ENCODE assay signal across 8 cellular contexts in genomic region chr1:236143104-236143948, GRCh38. TPM values are rescaled to one million over a fixed set of nuclear protein-coding genes. Genes with fewer than 3 reads are reported as not detected.
DNase-seq lines count a peak whose midpoint lies in the region; ATAC-seq and TF ChIP-seq lines count a peak whose summit lies in the region.

No MANE protein-coding gene starts in this region.

- H3K27me3 ChIP-seq in colonic mucosa: peaks cover 10% of the 10 kb centered on the region

- 12 to 13% methylated on average over 33 to 39 of the region's 39 CpGs for WGBS in lower leg skin, 2 donors

- CTCF ChIA-PET in T-cell (lab: Charles Lee): interaction anchor here in 1 of 2 donors (0.9 to 1.3 kb wide), 2 partner anchors 15 to 41 kb away, joined by 3 to 5 read pairs; no protein-coding TSS in a partner anchor

- ATAC-seq in HG03103 (IDR thresholded peaks at IDR 0.05; ENCODE audit: low read depth, unreplicated experiment): peak; percentile 15
- ATAC-seq in T-cell (replicated peaks in 1 of 4): peak; percentile 31 to 49 (median 42)
- peak; percentile 32 for ATAC-seq in stimulated activated memory B cell treated with anti-CD40 and anti-IgM and Interleukin-4, amounts not matched to agents 10 μg/mL and 1 μg/mL and 100 μg/mL, for 72 hours

- no peaks in the 10 kb centered on the region for H3K9me3 Mint-ChIP-seq in T-cell
- H3K9me3 Mint-ChIP-seq in stimulated activated memory B cell treated with anti-CD40 and anti-IgM and Interleukin-4, amounts not matched to agents 10 μg/mL and 1 μg/mL and 100 μg/mL, for 72 hours: no peaks in the 10 kb centered on the region

- intact Hi-C loops in colonic mucosa (cut with DNase I): no loop called here
- intact Hi-C loops in lower leg skin (cut with DNase I; ENCODE audit: low total_unique reads): no loop called here

- peaks cover 38 to 54% (median 39%) of the 10 kb centered on the region in 3 donors for H3K4me1 Mint-ChIP-seq in T-cell
- H3K4me1 Mint-ChIP-seq in stimulated activated memory B cell treated with anti-CD40 and anti-IgM and Interleukin-4, amounts not matched to agents 10 μg/mL and 1 μg/mL and 100 μg/mL, for 72 hours: peaks cover 51% of the 10 kb centered on the region

- peaks cover 5 to 23% of the 10 kb centered on the region in 2 donors for H3K27me3 Mint-ChIP-seq in T-cell
- peaks cover 98% of the 10 kb centered on the region for H3K27me3 Mint-ChIP-seq in stimulated activated memory B cell treated with anti-CD40 and anti-IgM and Interleukin-4, amounts not matched to agents 10 μg/mL and 1 μg/mL and 100 μg/mL, for 72 hours

- no peaks in the 10 kb centered on the region for H3K9me3 ChIP-seq in colonic mucosa

- peaks cover 6% of the 10 kb centered on the region for H3K4me1 ChIP-seq in colonic mucosa

- POLR2A ChIA-PET in T-cell (lab: Charles Lee): interaction anchor here in 1 of 2 donors (0.6 kb wide), 3 partner anchors 123 to 150 kb away, joined by 3 to 6 read pairs (median 5); no protein-coding TSS in a partner anchor

- TF ChIP-seq CTCF in colonic mucosa (IDR thresholded peaks at IDR 0.05) (no peak), lower leg skin (IDR thresholded peaks at IDR 0.05) (no peak)

- peak overlapping the region; percentile 61 for H3K4me3 ChIP-seq in colonic mucosa
- peak overlapping the region; percentile 66 for H3K4me3 ChIP-seq in lower leg skin (ENCODE audit: low read depth, poor library complexity, severe bottlenecking)

- H3K36me3 ChIP-seq in colonic mucosa: no peaks in the 10 kb centered on the region

- peak overlapping the region; percentile 2 for H3K27ac ChIP-seq in colonic mucosa

- peak overlapping the region in 1 of 2 donors; percentile 15 for H3K27ac Mint-ChIP-seq in T-cell
- H3K27ac Mint-ChIP-seq in stimulated activated memory B cell treated with anti-CD40 and anti-IgM and Interleukin-4, amounts not matched to agents 10 μg/mL and 1 μg/mL and 100 μg/mL, for 72 hours: peak overlapping the region; percentile 78

- H3K4me3 Mint-ChIP-seq in T-cell: peak overlapping the region; percentile 93 to 96 (median 93)
- H3K4me3 Mint-ChIP-seq in stimulated activated memory B cell treated with anti-CD40 and anti-IgM and Interleukin-4, amounts not matched to agents 10 μg/mL and 1 μg/mL and 100 μg/mL, for 72 hours: peak overlapping the region; percentile 88

- TF ChIP-seq POLR2A in lower leg skin (IDR thresholded peaks at IDR 0.05): no peak

- peaks cover 8% of the 10 kb centered on the region for H3K36me3 Mint-ChIP-seq in T-cell
- H3K36me3 Mint-ChIP-seq in stimulated activated memory B cell treated with anti-CD40 and anti-IgM and Interleukin-4, amounts not matched to agents 10 μg/mL and 1 μg/mL and 100 μg/mL, for 72 hours: peaks cover 25% of the 10 kb centered on the region

- H3K9ac ChIP-seq in colonic mucosa (ENCODE audit: low read depth in 2 of 2, low read length in 2 of 2): peak overlapping the region; percentile 76 to 81

- peak; percentile 70 for DNase-seq in activated effector memory CD4-positive, alpha-beta T cell treated with anti-CD3 and anti-CD28 coated beads, Interleukin-2, amount 50 U/mL, for 16 hours
- DNase-seq in activated effector memory CD4-positive, alpha-beta T cell treated with Interleukin-2 at 50 U/mL for 16 hours: no peak
- DNase-seq in T-cell (peak in 6 of 34 experiments; percentile 8 to 26 (median 14)), colonic mucosa (no peak), lower leg skin (ENCODE audit: low spot score in 2 of 2) (no peak), OCI-M1 (lab: John Stamatoyannopoulos, UW) (no peak)

RNA-seq across cellular contexts. Expression of gene GPR137B, which starts 1.0 kb away (rescaled TPM):
- total RNA-seq in T-cell (10 to 100 TPM; 11.2 to 16.1 (median 12.2) TPM), colonic mucosa (1 to 10 TPM; 4.5 to 7.7 TPM), lower leg skin (10 to 100 TPM; 22.5 to 45.5 (median 35.3) TPM)
